9 cellular contexts compared by ENCODE assay signal in the genomic region with DNA sequence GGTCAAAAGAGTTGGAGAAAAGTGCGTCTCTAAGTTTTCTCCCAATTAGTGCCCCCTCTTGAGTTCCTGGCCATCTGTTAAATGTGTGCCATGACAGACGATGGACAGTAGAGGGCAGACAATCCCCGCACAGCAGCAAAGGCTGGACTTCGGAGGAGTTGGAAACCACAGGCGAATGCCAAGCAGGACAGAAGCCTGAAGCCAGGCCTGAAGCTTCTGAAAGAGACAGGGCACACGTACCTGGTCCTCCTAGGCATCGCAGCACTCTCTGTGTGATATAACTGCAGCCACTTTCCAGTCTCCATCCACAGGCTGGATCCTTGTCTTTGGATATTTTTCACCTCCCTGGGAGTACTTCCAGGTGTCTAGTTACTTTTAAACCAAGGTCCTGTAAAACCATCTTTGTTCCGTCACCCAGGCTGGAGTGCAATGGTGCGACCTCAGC. TPM values are rescaled to one million over a fixed set of nuclear protein-coding genes. Genes with fewer than 3 reads are reported as not detected.
DNase-seq lines count a peak whose midpoint lies in the region; ATAC-seq, FAIRE-seq and TF ChIP-seq lines count a peak whose summit lies in the region.
"Had no signal": no experiment of that assay in that cellular context is flagged by ENCODE, and none has a peak within 500 bp of the region (broad histone marks: within the 10 kb centered on the region; RNA-seq: fewer than 3 reads in every experiment).

No MANE protein-coding gene starts in this region.

- H3K9me3 ChIP-seq in RWPE2 (ENCODE audit: severe bottlenecking) = no peaks in the 10 kb centered on the region
- no peaks in the 10 kb centered on the region for H3K9me3 ChIP-seq in astrocyte (ENCODE audit: insufficient read depth, low read depth, low read length)

- H3K9me3 Mint-ChIP-seq in astrocyte (ENCODE audit: unreplicated experiment) = peaks cover 2% of the 10 kb centered on the region
- H3K9me3 Mint-ChIP-seq in progenitor cell of endocrine pancreas (ENCODE audit: low read depth) = no peaks in the 10 kb centered on the region

- no peaks in the 10 kb centered on the region for H3K36me3 Mint-ChIP-seq in astrocyte (ENCODE audit: low read depth, unreplicated experiment)
- H3K36me3 Mint-ChIP-seq in progenitor cell of endocrine pancreas (ENCODE audit: insufficient read depth) = peaks cover 3% of the 10 kb centered on the region

- TF ChIP-seq CTCF in KMS-11 (conservative IDR thresholded peaks at IDR 0.05; ENCODE audit: low read depth, low read length) = peak; percentile 46; the same call in 1 of the 2 replicates
- peak; percentile 97 for TF ChIP-seq CTCF in RWPE2 (IDR thresholded peaks at IDR 0.05; ENCODE audit: poor library complexity, severe bottlenecking)
- TF ChIP-seq CTCF in astrocyte (IDR thresholded peaks at IDR 0.05; ENCODE audit: insufficient read depth, low read depth, low read length) = peak; percentile 94
- peak; percentile 92 for TF ChIP-seq CTCF in progenitor cell of endocrine pancreas (IDR thresholded peaks at IDR 0.05; ENCODE audit: unreplicated experiment)

- H2AFZ ChIP-seq in KMS-11 (ENCODE audit: low read depth) = no peak overlapping the region
- H2AFZ ChIP-seq in astrocyte (ENCODE audit: low read depth, low read length) = no peak overlapping the region

- intact Hi-C loops in left ventricle myocardium superior (cut with micrococcal nuclease) = no loop called here

- H4K20me1 ChIP-seq in KMS-11 (ENCODE audit: insufficient read depth) (no peaks in the 10 kb centered on the region), astrocyte (ENCODE audit: insufficient read depth, low read length) (no peaks in the 10 kb centered on the region)

- H3K4me1 ChIP-seq in KMS-11 (ENCODE audit: low read depth, poor library complexity, severe bottlenecking) (no peaks in the 10 kb centered on the region), RWPE2 (ENCODE audit: insufficient read depth, poor library complexity, severe bottlenecking) (peaks cover 30% of the 10 kb centered on the region), astrocyte (ENCODE audit: insufficient read depth, low read length) (no peaks in the 10 kb centered on the region)

- FAIRE-seq in astrocyte (lab: Jason Lieb, UNC) = peak; percentile 62

- no peaks in the 10 kb centered on the region for H3K4me1 Mint-ChIP-seq in astrocyte (ENCODE audit: low read depth, unreplicated experiment)
- no peaks in the 10 kb centered on the region for H3K4me1 Mint-ChIP-seq in progenitor cell of endocrine pancreas (ENCODE audit: low read depth)

- H3K4me3 ChIP-seq in KMS-11 (IDR thresholded peaks at IDR 0.05; ENCODE audit: insufficient read depth, low read depth, low read length) = no peak overlapping the region
- no peak overlapping the region for H3K4me3 ChIP-seq in RWPE2 (ENCODE audit: severe bottlenecking)
- no peak overlapping the region for H3K4me3 ChIP-seq in astrocyte (ENCODE audit: insufficient read depth, low read depth, low read length)

- H3K27me3 Mint-ChIP-seq in astrocyte (ENCODE audit: low read depth, unreplicated experiment) (peaks cover 39% of the 10 kb centered on the region), progenitor cell of endocrine pancreas (peaks cover 18% of the 10 kb centered on the region)
- H3K27me3 Mint-ChIP-seq: activated naive CD8-positive, alpha-beta T cell had no signal

- H3K27ac ChIP-seq in KMS-11 (no peak overlapping the region), RWPE2 (ENCODE audit: poor library complexity, severe bottlenecking) (peak overlapping the region; percentile 97), astrocyte (ENCODE audit: low read depth, low read length) (no peak overlapping the region)

- H3K79me2 ChIP-seq in KMS-11 (ENCODE audit: insufficient read depth, low read depth) = no peaks in the 10 kb centered on the region
- H3K79me2 ChIP-seq in astrocyte (ENCODE audit: insufficient read depth, low read length) = no peaks in the 10 kb centered on the region

- H3K27me3 ChIP-seq in KMS-11 (ENCODE audit: insufficient read depth, low read depth) (no peaks in the 10 kb centered on the region), RWPE2 (ENCODE audit: insufficient read depth, poor library complexity, severe bottlenecking) (no peaks in the 10 kb centered on the region), astrocyte (ENCODE audit: insufficient read depth, low read length) (peaks cover 26% of the 10 kb centered on the region)

- no peak overlapping the region for H3K4me2 ChIP-seq in KMS-11
- no peak overlapping the region for H3K4me2 ChIP-seq in astrocyte (ENCODE audit: low read length)

- H3K4me3 Mint-ChIP-seq in astrocyte (ENCODE audit: unreplicated experiment) (no peak overlapping the region), progenitor cell of endocrine pancreas (ENCODE audit: low read depth) (no peak overlapping the region)
- H3K4me3 Mint-ChIP-seq: activated naive CD8-positive, alpha-beta T cell had no signal

- peak; percentile 67 for ATAC-seq in RWPE2 (ENCODE audit: low read depth)
- ATAC-seq in left ventricle myocardium superior = peak; percentile 93
- ATAC-seq in HG03521 (IDR thresholded peaks at IDR 0.05; ENCODE audit: unreplicated experiment) = no peak
- ATAC-seq in HG02970 (IDR thresholded peaks at IDR 0.05; ENCODE audit: low FRiP score, unreplicated experiment) = no peak

- H3K36me3 ChIP-seq in KMS-11 (ENCODE audit: insufficient read depth) (no peaks in the 10 kb centered on the region), RWPE2 (ENCODE audit: low read depth) (no peaks in the 10 kb centered on the region), astrocyte (ENCODE audit: insufficient read depth, low read length) (no peaks in the 10 kb centered on the region)

- H3K9ac ChIP-seq in KMS-11 (no peak overlapping the region), astrocyte (ENCODE audit: low read length) (no peak overlapping the region)

- DNase-seq in G401 (ENCODE audit: low spot score) (peak; percentile 89), RWPE2 (ENCODE audit: low spot score) (no peak), astrocyte (ENCODE audit: low read depth) (peak; percentile 60), left ventricle myocardium superior (peak; percentile 68), progenitor cell of endocrine pancreas (ENCODE audit: low spot score, unreplicated experiment) (peak; percentile 66)

- H3K27ac Mint-ChIP-seq in astrocyte (ENCODE audit: unreplicated experiment) (no peak overlapping the region), progenitor cell of endocrine pancreas (no peak overlapping the region)
- H3K27ac Mint-ChIP-seq: activated naive CD8-positive, alpha-beta T cell had no signal

- in situ Hi-C loops in G401 (cut with HindIII; ENCODE audit: low sequenced_read_pairs) = no loop called here

RNA-seq across cellular contexts. Expression of a gene that starts 14.5 kb away (rescaled TPM):
- 2.5 and 2.8 TPM in 2 replicates for total RNA-seq in G401 (2014; rRNA removed; shearing (Covaris generic))
- total RNA-seq in astrocyte (3.1 and 4.1 TPM in 2 replicates), left ventricle myocardium superior (0.47 TPM), progenitor cell of endocrine pancreas (6.1 TPM in 2 replicates)

RNA-seq across cellular contexts. Expression of a gene that starts 14.7 kb away (rescaled TPM):
- 16.4 and 27.2 TPM in 2 replicates for total RNA-seq in G401 (2014; rRNA removed; shearing (Covaris generic))
- total RNA-seq in astrocyte = 21.0 and 22.8 TPM in 2 replicates
- total RNA-seq in left ventricle myocardium superior = 14.3 TPM
- 17.8 and 18.2 TPM in 2 replicates for total RNA-seq in progenitor cell of endocrine pancreas

RNA-seq across cellular contexts. Expression of a gene that starts 25.2 kb away (rescaled TPM):
- 147 and 228 TPM in 2 replicates for total RNA-seq in G401 (2014; rRNA removed; shearing (Covaris generic))
- total RNA-seq in astrocyte = 141 and 158 TPM in 2 replicates
- total RNA-seq in left ventricle myocardium superior = 47.2 TPM
- 104 and 105 TPM in 2 replicates for total RNA-seq in progenitor cell of endocrine pancreas

RNA-seq across cellular contexts. Expression of a gene that starts 25.6 kb away (rescaled TPM):
- 16.7 and 17.2 TPM in 2 replicates for total RNA-seq in G401 (2014; rRNA removed; shearing (Covaris generic))
- 23.3 and 25.4 TPM in 2 replicates for total RNA-seq in astrocyte
- 4.5 TPM for total RNA-seq in left ventricle myocardium superior
- 55.9 and 58.2 TPM in 2 replicates for total RNA-seq in progenitor cell of endocrine pancreas

RNA-seq across cellular contexts. Expression of a gene that starts 47.1 kb away (rescaled TPM):
- total RNA-seq in G401 (2014; rRNA removed; shearing (Covaris generic)) = not detected in 2 replicates
- 6.9 and 13.2 TPM in 2 replicates for total RNA-seq in astrocyte
- total RNA-seq in left ventricle myocardium superior = not detected
- 0.93 and 1.1 TPM in 2 replicates for total RNA-seq in progenitor cell of endocrine pancreas

Comparison
In these comparisons a context has a peak if more than half of its experiments do, and no peak if none do; other contexts are left out.
1. CTCF ChIP-seq: peak in every context shown above with its lines; median percentile 97 in RWPE2; 94 in astrocyte; 92 in progenitor cell of endocrine pancreas; 46 in KMS-11.
2. ATAC-seq: peak in RWPE2 (single experiment) and left ventricle myocardium superior (single experiment); none in HG03521 (single experiment) and HG02970 (single experiment).